In the genomic region with DNA sequence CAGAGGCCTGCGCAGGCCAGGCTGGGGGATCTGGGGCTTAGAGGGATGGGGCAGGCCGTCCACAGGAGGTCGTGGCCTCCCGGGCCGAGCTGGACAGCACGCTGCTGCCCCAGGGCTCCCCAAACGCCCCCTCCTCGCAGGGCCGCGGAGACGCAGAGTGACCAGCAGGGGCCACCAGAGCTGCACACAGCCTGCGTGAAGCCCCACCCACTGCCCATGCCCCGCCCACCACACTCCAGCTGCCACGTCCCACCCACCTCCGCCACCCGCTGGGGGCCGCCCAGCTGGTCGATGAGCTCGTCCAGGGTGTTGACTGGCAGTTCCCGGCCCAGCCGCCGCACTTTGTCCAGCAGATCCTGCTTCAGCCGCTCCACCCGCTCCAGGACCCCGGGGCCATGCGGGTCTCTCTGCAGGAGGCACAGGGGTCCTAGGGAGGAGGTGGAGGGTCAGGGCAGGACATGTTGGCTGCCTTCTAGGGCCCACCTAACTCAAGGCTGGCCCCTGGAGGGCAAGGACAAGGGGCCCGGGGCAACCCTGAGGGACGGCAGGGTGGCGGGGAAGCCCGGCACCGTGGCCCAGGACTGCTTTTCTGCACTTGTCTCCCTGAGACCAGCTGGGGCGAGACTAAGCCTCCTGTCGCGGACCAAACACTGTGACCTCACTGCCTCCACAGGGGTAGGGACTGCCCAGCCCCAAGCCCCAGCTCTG, we compare ENCODE assay signal across 8 cellular contexts. TPM values are rescaled to one million over a fixed set of nuclear protein-coding genes. Genes with fewer than 3 reads are reported as not detected.
DNase-seq lines count a peak whose midpoint lies in the region; ATAC-seq and TF ChIP-seq lines count a peak whose summit lies in the region.

No MANE protein-coding gene starts in this region.

- POLR2A ChIA-PET in MCF 10A (lab: Yijun Ruan, JAX) = interaction anchor here (0.6 to 1.4 kb wide), 5 partner anchors 10 to 48 kb away, joined by 3 to 6 read pairs (median 4); partner anchors contain the start of gene GPX4

- TF ChIP-seq CTCF in GM20000 (IDR thresholded peaks at IDR 0.05; ENCODE audit: extremely low read depth, missing control alignments) = peak; percentile 88
- peak; percentile 79 for TF ChIP-seq CTCF in VCaP (conservative IDR thresholded peaks at IDR 0.05)
- TF ChIP-seq CTCF in MCF 10A (IDR thresholded peaks at IDR 0.05; ENCODE audit: unreplicated experiment) = peak; percentile 65

- H3K27me3 ChIP-seq in skeletal muscle tissue (ENCODE audit: control insufficient read depth in 3 of 3, insufficient read depth in 3 of 3, low read length in 3 of 3) = no peaks in the 10 kb centered on the region

- H3K36me3 Mint-ChIP-seq in MCF 10A (ENCODE audit: insufficient read depth, unreplicated experiment) (peaks cover 88% of the 10 kb centered on the region), immature natural killer cell (peaks cover 0 to 2% (median 0%) of the 10 kb centered on the region in 3 donors)

- no peaks in the 10 kb centered on the region for H3K9me3 ChIP-seq in skeletal muscle tissue (ENCODE audit: control insufficient read depth in 3 of 3, low read length in 3 of 3)

- peaks cover 25 to 32% (median 29%) of the 10 kb centered on the region in 3 donors for H3K36me3 ChIP-seq in skeletal muscle tissue (ENCODE audit: control insufficient read depth in 3 of 3, insufficient read depth in 3 of 3, low read length in 3 of 3)

- H3K9me3 Mint-ChIP-seq in MCF 10A (ENCODE audit: unreplicated experiment) (no peaks in the 10 kb centered on the region), immature natural killer cell (no peaks in the 10 kb centered on the region)

- no peak for ATAC-seq in GM21526 (IDR thresholded peaks at IDR 0.05; ENCODE audit: low FRiP score, unreplicated experiment)

- H3K4me3 ChIP-seq in skeletal muscle tissue (ENCODE audit: low read length in 3 of 3) = peak overlapping the region; percentile 31 to 60 (median 50)

- no peak overlapping the region for H3K27ac Mint-ChIP-seq in MCF 10A (ENCODE audit: low read depth, unreplicated experiment)
- peak overlapping the region in 3 of 6 donors; percentile 10 to 34 (median 12) for H3K27ac Mint-ChIP-seq in immature natural killer cell

- peak overlapping the region; percentile 79 for H3K27ac ChIP-seq in VCaP
- H3K27ac ChIP-seq in skeletal muscle tissue (ENCODE audit: low read depth, low read length) = peak overlapping the region; percentile 83

- CTCF ChIA-PET in MCF 10A (lab: Yijun Ruan, JAX) = interaction anchor here (0.6 to 1.6 kb wide), 11 partner anchors 10 to 128 kb away, joined by 3 to 9 read pairs (median 3); partner anchors contain the start of gene ATP5F1D

- DNase-seq in AG08395 (ENCODE audit: low spot score) = peak; percentile 97
- DNase-seq in GM20000 (ENCODE audit: low spot score) = peak; percentile 99
- DNase-seq in NCI-H2029 (lab: John Stamatoyannopoulos, UW) = peak; percentile 86
- peak; percentile 89 for DNase-seq in MCF 10A (ENCODE audit: unreplicated experiment)
- peak; percentile 87 to 90 (median 88) for DNase-seq in immature natural killer cell

- H3K9ac ChIP-seq in skeletal muscle tissue (ENCODE audit: low read depth in 1 of 3, low read length in 3 of 3) = peak overlapping the region; percentile 59 to 82 (median 73)

- no TSS peak for BruUV-seq in MCF 10A (replicated peaks; lab: Mats Ljungman, UMichigan)

- H3K4me1 Mint-ChIP-seq in MCF 10A (ENCODE audit: insufficient read depth, unreplicated experiment) (no peaks in the 10 kb centered on the region), immature natural killer cell (no peaks in the 10 kb centered on the region)

- intact Hi-C loops in MCF 10A (cut with micrococcal nuclease) = loop anchor here (5.0 kb wide), 1 partner anchor 79 kb away; no protein-coding TSS in a partner anchor

- H3K4me1 ChIP-seq in skeletal muscle tissue (ENCODE audit: control insufficient read depth in 3 of 3, insufficient read depth in 3 of 3, low read length in 3 of 3) = peaks cover 8 to 20% (median 16%) of the 10 kb centered on the region in 3 donors

- H3K4me3 Mint-ChIP-seq in MCF 10A (ENCODE audit: unreplicated experiment) (no peak overlapping the region), immature natural killer cell (no peak overlapping the region)

- H3K27me3 Mint-ChIP-seq in MCF 10A (ENCODE audit: insufficient read depth, unreplicated experiment) (no peaks in the 10 kb centered on the region), immature natural killer cell (ENCODE audit: low read depth in 3 of 3) (peaks cover 0 to 9% (median 3%) of the 10 kb centered on the region in 3 donors)

RNA-seq across cellular contexts. Expression of gene GPX4, which starts 9.6 kb away (rescaled TPM):
- 179 and 191 TPM in 2 replicates for total RNA-seq in MCF 10A (2022)
- 100 to 1,000 TPM; 225 to 320 (median 280) TPM for polyA plus RNA-seq in immature natural killer cell
- 139 TPM for total RNA-seq in skeletal muscle tissue

RNA-seq across cellular contexts. Expression of gene POLR2E, which starts 18.3 kb away (rescaled TPM):
- total RNA-seq in MCF 10A (2022) (184 and 201 TPM in 2 replicates), skeletal muscle tissue (39.1 TPM)
- polyA plus RNA-seq in immature natural killer cell = 100 to 1,000 TPM; 182 to 288 (median 237) TPM

RNA-seq across cellular contexts. Expression of gene ARHGAP45, which starts 46.5 kb away (rescaled TPM):
- total RNA-seq in MCF 10A (2022) (11.9 and 15.3 TPM in 2 replicates), skeletal muscle tissue (8.9 TPM)
- polyA plus RNA-seq in immature natural killer cell = 100 to 1,000 TPM; 164 to 417 (median 169) TPM
